In genomic region chr6:154414021-154414813, GRCh38 we compare ENCODE assay signal across 1 cellular context.
TF ChIP-seq lines count a peak whose summit lies in the region.

No MANE protein-coding gene starts in this region.

TF ChIP-seq in HepG2, 621 proteins besides CTCF, POLR2A, EP300 and RAD21 (continued from another document and continues in another):
- TF ChIP-seq ZNF318 (CRISPR knock-in tag; IDR thresholded peaks at IDR 0.05), result no peak
- no peak for TF ChIP-seq ZNF556 (CRISPR knock-in tag; IDR thresholded peaks at IDR 0.05; ENCODE audit: borderline replicate concordance)
- no peak for TF ChIP-seq ZNF251 (CRISPR knock-in tag; IDR thresholded peaks at IDR 0.05)
- TF ChIP-seq KAT2B (IDR thresholded peaks at IDR 0.05; ENCODE audit: borderline replicate concordance, low read depth, low read length), result no peak
- TF ChIP-seq ZNF572 (CRISPR knock-in tag; IDR thresholded peaks at IDR 0.05), result no peak
- no peak for TF ChIP-seq IRX3 (CRISPR knock-in tag; IDR thresholded peaks at IDR 0.05; ENCODE audit: borderline replicate concordance, low read depth)
- peak; percentile 28 for TF ChIP-seq XRCC5 (optimal IDR thresholded peaks at IDR 0.05; ENCODE audit: low read length)
- TF ChIP-seq NFYC (CRISPR knock-in tag; IDR thresholded peaks at IDR 0.05), result no peak
- TF ChIP-seq CREM (IDR thresholded peaks at IDR 0.05), result peak; percentile 42
- no peak for TF ChIP-seq CREM (CRISPR knock-in tag; IDR thresholded peaks at IDR 0.05)
- TF ChIP-seq ZNF496 (CRISPR knock-in tag; IDR thresholded peaks at IDR 0.05; ENCODE audit: insufficient replicate concordance), result no peak
- TF ChIP-seq SRSF4 (IDR thresholded peaks at IDR 0.05; ENCODE audit: low read depth, low read length, poor library complexity, severe bottlenecking), result no peak
- no peak for TF ChIP-seq ZC3H13 (CRISPR knock-in tag; IDR thresholded peaks at IDR 0.05)
- no peak for TF ChIP-seq ZFP36L1 (CRISPR knock-in tag; IDR thresholded peaks at IDR 0.05)
- 0 out of 2 replicates have a peak, but pooled peaks have one; percentile 67 for TF ChIP-seq JUN (CRISPR knock-in tag; IDR thresholded peaks at IDR 0.05)
- TF ChIP-seq, protein P1, sequence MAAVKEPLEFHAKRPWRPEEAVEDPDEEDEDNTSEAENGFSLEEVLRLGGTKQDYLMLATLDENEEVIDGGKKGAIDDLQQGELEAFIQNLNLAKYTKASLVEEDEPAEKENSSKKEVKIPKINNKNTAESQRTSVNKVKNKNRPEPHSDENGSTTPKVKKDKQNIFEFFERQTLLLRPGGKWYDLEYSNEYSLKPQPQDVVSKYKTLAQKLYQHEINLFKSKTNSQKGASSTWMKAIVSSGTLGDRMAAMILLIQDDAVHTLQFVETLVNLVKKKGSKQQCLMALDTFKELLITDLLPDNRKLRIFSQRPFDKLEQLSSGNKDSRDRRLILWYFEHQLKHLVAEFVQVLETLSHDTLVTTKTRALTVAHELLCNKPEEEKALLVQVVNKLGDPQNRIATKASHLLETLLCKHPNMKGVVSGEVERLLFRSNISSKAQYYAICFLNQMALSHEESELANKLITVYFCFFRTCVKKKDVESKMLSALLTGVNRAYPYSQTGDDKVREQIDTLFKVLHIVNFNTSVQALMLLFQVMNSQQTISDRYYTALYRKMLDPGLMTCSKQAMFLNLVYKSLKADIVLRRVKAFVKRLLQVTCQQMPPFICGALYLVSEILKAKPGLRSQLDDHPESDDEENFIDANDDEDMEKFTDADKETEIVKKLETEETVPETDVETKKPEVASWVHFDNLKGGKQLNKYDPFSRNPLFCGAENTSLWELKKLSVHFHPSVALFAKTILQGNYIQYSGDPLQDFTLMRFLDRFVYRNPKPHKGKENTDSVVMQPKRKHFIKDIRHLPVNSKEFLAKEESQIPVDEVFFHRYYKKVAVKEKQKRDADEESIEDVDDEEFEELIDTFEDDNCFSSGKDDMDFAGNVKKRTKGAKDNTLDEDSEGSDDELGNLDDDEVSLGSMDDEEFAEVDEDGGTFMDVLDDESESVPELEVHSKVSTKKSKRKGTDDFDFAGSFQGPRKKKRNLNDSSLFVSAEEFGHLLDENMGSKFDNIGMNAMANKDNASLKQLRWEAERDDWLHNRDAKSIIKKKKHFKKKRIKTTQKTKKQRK (IDR thresholded peaks at IDR 0.05; ENCODE audit: low read length), result no peak
- TF ChIP-seq ZBED4 (CRISPR knock-in tag; IDR thresholded peaks at IDR 0.05; ENCODE audit: borderline replicate concordance), result no peak
- TF ChIP-seq RARG (CRISPR knock-in tag; IDR thresholded peaks at IDR 0.05; ENCODE audit: low read depth), result no peak
- no peak for TF ChIP-seq ZNF234 (CRISPR knock-in tag; conservative IDR thresholded peaks at IDR 0.05)
- no peak for TF ChIP-seq ZNF850 (CRISPR knock-in tag; conservative IDR thresholded peaks at IDR 0.05)
- TF ChIP-seq ZNF292 (CRISPR knock-in tag; IDR thresholded peaks at IDR 0.05; ENCODE audit: borderline replicate concordance, low read depth), result no peak
- no peak for TF ChIP-seq MEF2D (CRISPR knock-in tag; IDR thresholded peaks at IDR 0.05)
- no peak for TF ChIP-seq SMARCE1 (IDR thresholded peaks at IDR 0.05; ENCODE audit: borderline replicate concordance)
- no peak for TF ChIP-seq ZBTB25 (CRISPR knock-in tag; IDR thresholded peaks at IDR 0.05)
- no peak for TF ChIP-seq GATAD1 (CRISPR knock-in tag; IDR thresholded peaks at IDR 0.05)
- TF ChIP-seq ZNF775 (CRISPR knock-in tag; IDR thresholded peaks at IDR 0.05; ENCODE audit: borderline replicate concordance), result no peak
- TF ChIP-seq ZBTB38 (CRISPR knock-in tag; IDR thresholded peaks at IDR 0.05), result no peak
- TF ChIP-seq, protein P2, sequence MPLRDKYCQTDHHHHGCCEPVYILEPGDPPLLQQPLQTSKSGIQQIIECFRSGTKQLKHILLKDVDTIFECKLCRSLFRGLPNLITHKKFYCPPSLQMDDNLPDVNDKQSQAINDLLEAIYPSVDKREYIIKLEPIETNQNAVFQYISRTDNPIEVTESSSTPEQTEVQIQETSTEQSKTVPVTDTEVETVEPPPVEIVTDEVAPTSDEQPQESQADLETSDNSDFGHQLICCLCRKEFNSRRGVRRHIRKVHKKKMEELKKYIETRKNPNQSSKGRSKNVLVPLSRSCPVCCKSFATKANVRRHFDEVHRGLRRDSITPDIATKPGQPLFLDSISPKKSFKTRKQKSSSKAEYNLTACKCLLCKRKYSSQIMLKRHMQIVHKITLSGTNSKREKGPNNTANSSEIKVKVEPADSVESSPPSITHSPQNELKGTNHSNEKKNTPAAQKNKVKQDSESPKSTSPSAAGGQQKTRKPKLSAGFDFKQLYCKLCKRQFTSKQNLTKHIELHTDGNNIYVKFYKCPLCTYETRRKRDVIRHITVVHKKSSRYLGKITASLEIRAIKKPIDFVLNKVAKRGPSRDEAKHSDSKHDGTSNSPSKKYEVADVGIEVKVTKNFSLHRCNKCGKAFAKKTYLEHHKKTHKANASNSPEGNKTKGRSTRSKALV (CRISPR knock-in tag; IDR thresholded peaks at IDR 0.05), result no peak
- TF ChIP-seq RBM22 (optimal IDR thresholded peaks at IDR 0.05; ENCODE audit: low read length), result peak; percentile 59
- TF ChIP-seq NR2F6 (IDR thresholded peaks at IDR 0.05), result peak; percentile 69
- peak; percentile 67 for TF ChIP-seq NR2F6 (CRISPR knock-in tag; IDR thresholded peaks at IDR 0.05)
- TF ChIP-seq ZHX2 (IDR thresholded peaks at IDR 0.05; ENCODE audit: low read depth), result no peak
- no peak for TF ChIP-seq ZHX2 (CRISPR knock-in tag; IDR thresholded peaks at IDR 0.05; ENCODE audit: borderline replicate concordance)
- TF ChIP-seq ZNF747 (CRISPR knock-in tag; IDR thresholded peaks at IDR 0.05; ENCODE audit: borderline replicate concordance), result no peak
- TF ChIP-seq HDAC1 (CRISPR knock-in tag; IDR thresholded peaks at IDR 0.05), result no peak; the same call in 1 of the 2 replicates
- no peak for TF ChIP-seq KLF11 (CRISPR knock-in tag; IDR thresholded peaks at IDR 0.05)
- TF ChIP-seq CCAR2 (optimal IDR thresholded peaks at IDR 0.05; ENCODE audit: low read depth, low read length), result no peak
